22 cellular contexts compared by ENCODE assay signal in the genomic region with DNA sequence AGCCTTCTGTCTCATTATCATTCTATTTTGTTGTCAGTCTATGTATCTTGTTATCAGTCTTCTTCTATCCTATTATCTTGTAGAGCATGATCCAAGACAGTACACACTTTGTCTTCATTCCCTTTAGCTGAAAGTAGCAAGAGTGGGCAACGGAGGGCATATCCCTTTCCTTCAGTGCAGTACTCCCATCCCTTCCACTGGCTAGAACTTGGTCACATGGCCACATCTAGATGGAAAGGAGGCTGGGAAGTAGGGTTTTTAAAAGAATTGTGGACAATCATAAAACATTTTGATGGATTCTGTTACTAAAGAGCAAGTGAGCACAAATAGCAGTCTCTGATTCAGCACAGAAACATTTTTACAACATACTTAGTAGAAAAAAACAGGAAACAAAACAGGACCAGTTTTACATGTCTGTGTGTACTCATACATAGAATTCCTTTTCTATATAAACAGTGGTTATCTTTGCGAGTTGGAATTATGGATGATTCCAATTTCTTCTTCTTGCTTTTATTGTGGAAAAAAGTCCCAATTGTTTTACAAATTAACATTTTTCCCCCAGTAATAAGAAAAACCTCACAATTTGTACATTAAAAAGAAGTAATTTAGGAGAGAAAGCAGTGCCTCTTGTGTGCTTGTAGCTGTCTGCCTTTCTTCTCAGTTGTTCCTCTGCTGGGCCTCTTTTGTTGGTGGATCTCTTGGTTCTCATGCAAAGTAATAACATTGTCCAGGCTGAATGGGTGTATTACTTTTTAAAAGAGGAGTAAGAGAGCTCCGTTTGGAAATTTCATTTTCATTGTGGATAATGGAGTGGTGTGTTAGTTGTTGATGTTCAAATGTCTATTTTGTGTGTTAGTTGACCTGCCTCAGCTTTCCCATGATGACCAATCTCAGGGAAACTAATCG.
DNase-seq lines count a peak whose midpoint lies in the region; FAIRE-seq and TF ChIP-seq lines count a peak whose summit lies in the region.
"Had no signal": no experiment of that assay in that cellular context is flagged by ENCODE, and none has a peak within 500 bp of the region (broad histone marks: within the 10 kb centered on the region; RNA-seq: fewer than 3 reads in every experiment).

No MANE protein-coding gene starts in this region.

- H3K36me3 ChIP-seq in mammary epithelial cell (ENCODE audit: insufficient read depth, low read length) (no peaks in the 10 kb centered on the region), breast epithelium (no peaks in the 10 kb centered on the region), bronchial epithelial cell (ENCODE audit: control insufficient read depth, insufficient read depth, low read length) (no peaks in the 10 kb centered on the region), iPS-20b (ENCODE audit: insufficient read depth, low read depth, low read length) (no peaks in the 10 kb centered on the region)
- H3K36me3 ChIP-seq: BLaER1, WERI-Rb-1 had no signal

- 65% methylated on average over 4 of the region's 4 CpGs for WGBS in mammary epithelial cell (ENCODE audit: low coverage, missing lambda C conversion rate)

- H3K9me3 ChIP-seq in mammary epithelial cell (replicated peaks; ENCODE audit: insufficient read depth, low read length) (no peaks in the 10 kb centered on the region), breast epithelium (no peaks in the 10 kb centered on the region), iPS-20b (ENCODE audit: insufficient read depth, low read depth, low read length) (0 out of 2 replicates have a peak, but pooled peaks cover 8% of the 10 kb centered on the region)
- H3K9me3 ChIP-seq: BLaER1 had no signal

- TF ChIP-seq CTCF in mammary epithelial cell (conservative IDR thresholded peaks at IDR 0.05 in 1 of 2, IDR thresholded peaks at IDR 0.05 in 1 of 2; ENCODE audit: extremely low read depth in 1 of 2, insufficient read depth in 1 of 2, low read depth in 1 of 2, low read length in 2 of 2) (no peak), breast epithelium (IDR thresholded peaks at IDR 0.05) (no peak), bronchial epithelial cell (IDR thresholded peaks at IDR 0.05; ENCODE audit: insufficient read depth, low read length, severe bottlenecking) (no peak)

- H3K27me3 ChIP-seq in mammary epithelial cell (ENCODE audit: insufficient read depth, low read length) (peaks cover 2% of the 10 kb centered on the region), breast epithelium (no peaks in the 10 kb centered on the region), bronchial epithelial cell (ENCODE audit: control insufficient read depth, insufficient read depth, low read length) (peaks cover 3% of the 10 kb centered on the region), iPS-20b (ENCODE audit: insufficient read depth, low read length) (no peaks in the 10 kb centered on the region)

- H3K9ac ChIP-seq in mammary epithelial cell (ENCODE audit: insufficient read depth, low read length) = no peak overlapping the region
- no peak overlapping the region for H3K9ac ChIP-seq in iPS-20b (ENCODE audit: low read depth, low read length)
- H3K9ac ChIP-seq: BLaER1 had no signal

- TF ChIP-seq POLR2A in breast epithelium (IDR thresholded peaks at IDR 0.05) = no peak

- in situ Hi-C loops in mammary epithelial cell (cut with MboI; ENCODE audit: low sequenced_read_pairs in 2 of 2) = loop anchor here in 1 of 2 donors (10.0 kb wide), 1 partner anchor 411 kb away; the partner anchor contains the start of gene TRPC7

- H3K4me3 ChIP-seq in mammary epithelial cell (replicated peaks in 1 of 3; ENCODE audit: insufficient read depth in 1 of 3, low read depth in 2 of 3, low read length in 3 of 3) (no peak overlapping the region), breast epithelium (no peak overlapping the region), bronchial epithelial cell (ENCODE audit: low read depth, low read length) (no peak overlapping the region), iPS-20b (ENCODE audit: low read length) (peak overlapping the region; percentile 31; the same call in 1 of the 2 replicates)
- H3K4me3 ChIP-seq: BLaER1, coronary artery, GM12878 had no signal

- H3K27ac ChIP-seq in mammary epithelial cell (ENCODE audit: insufficient read depth, low read depth, low read length) (no peak overlapping the region), breast epithelium (no peak overlapping the region), iPS-20b (ENCODE audit: low read length) (no peak overlapping the region)
- H3K27ac ChIP-seq: 22Rv1, BLaER1, coronary artery, WERI-Rb-1 had no signal

- CTCF ChIA-PET in mammary epithelial cell (lab: Charles Lee; ENCODE audit: low non-redundant PET) = no interaction called here

- DNase-seq in mammary epithelial cell (peak; percentile 5), breast epithelium (ENCODE audit: low spot score in 2 of 2) (no peak), bronchial epithelial cell (ENCODE audit: low read depth) (peak; percentile 77), HUDEP-2 (lab: John Stamatoyannopoulos, UW; ENCODE audit: unreplicated experiment in 76 of 76) (no peak), CD1c-positive myeloid dendritic cell (ENCODE audit: extremely low spot score) (no peak), nucleus accumbens (lab: John Stamatoyannopoulos, UW) (no peak), NCI-H524 (lab: John Stamatoyannopoulos, UW) (no peak)
- DNase-seq: activated CD4-positive, alpha-beta T cell treated with anti-CD3 and anti-CD28 coated beads, Interleukin-2, amount 50 U/mL, for 48 hours; activated naive CD4-positive, alpha-beta T cell; activated T-cell treated with anti-CD3 and anti-CD28 coated beads for 4 hours; GDM1; naive thymus-derived CD4-positive, alpha-beta T cell; NCI-H187 treated with DMSO at 0.1 percent for 48 hours; posterior cingulate gyrus; T-cell; WERI-Rb-1 had no signal

- no peak overlapping the region for H3K4me2 ChIP-seq in mammary epithelial cell (ENCODE audit: insufficient read depth, low read depth, low read length)
- H3K4me2 ChIP-seq: BLaER1 had no signal

- intact Hi-C loops in mammary epithelial cell (cut with micrococcal nuclease) (loop anchor here (10.0 kb wide), 2 partner anchors 711 to 891 kb away; no protein-coding TSS in a partner anchor), breast epithelium (cut with DNase I; ENCODE audit: low total_unique reads) (no loop called here)

- H3K4me1 ChIP-seq in mammary epithelial cell (ENCODE audit: insufficient read depth, low read length) (no peaks in the 10 kb centered on the region), breast epithelium (no peaks in the 10 kb centered on the region), iPS-20b (ENCODE audit: insufficient read depth, low read length) (peaks cover 18% of the 10 kb centered on the region; the same call in 1 of the 2 replicates)

- FAIRE-seq in bronchial epithelial cell (lab: Jason Lieb, UNC) = peak; percentile 18
- FAIRE-seq: HepG2 had no signal

- H3K79me2 ChIP-seq in mammary epithelial cell (ENCODE audit: insufficient read depth, low read length) = no peaks in the 10 kb centered on the region

- no TSS peak for BruUV-seq in mammary epithelial cell (replicated peaks; lab: Mats Ljungman, UMichigan)

- no peak overlapping the region for H2AFZ ChIP-seq in mammary epithelial cell (ENCODE audit: low read depth, low read length)

- no peaks in the 10 kb centered on the region for H4K20me1 ChIP-seq in mammary epithelial cell (ENCODE audit: insufficient read depth, low read length)

- dilution Hi-C loops in mammary epithelial cell (cut with HindIII; ENCODE audit: low sequenced_read_pairs) = no loop called here

Comparison
In these comparisons a context has a peak if more than half of its experiments do, and no peak if none do; other contexts are left out.
1. DNase-seq: peak in mammary epithelial cell (single experiment) and bronchial epithelial cell (single experiment); none in breast epithelium (0 of 2), HUDEP-2 (0 of 76), CD1c-positive myeloid dendritic cell (single experiment), nucleus accumbens (0 of 56) and NCI-H524 (0 of 2).